17 cellular contexts compared by ENCODE assay signal in the genomic region with DNA sequence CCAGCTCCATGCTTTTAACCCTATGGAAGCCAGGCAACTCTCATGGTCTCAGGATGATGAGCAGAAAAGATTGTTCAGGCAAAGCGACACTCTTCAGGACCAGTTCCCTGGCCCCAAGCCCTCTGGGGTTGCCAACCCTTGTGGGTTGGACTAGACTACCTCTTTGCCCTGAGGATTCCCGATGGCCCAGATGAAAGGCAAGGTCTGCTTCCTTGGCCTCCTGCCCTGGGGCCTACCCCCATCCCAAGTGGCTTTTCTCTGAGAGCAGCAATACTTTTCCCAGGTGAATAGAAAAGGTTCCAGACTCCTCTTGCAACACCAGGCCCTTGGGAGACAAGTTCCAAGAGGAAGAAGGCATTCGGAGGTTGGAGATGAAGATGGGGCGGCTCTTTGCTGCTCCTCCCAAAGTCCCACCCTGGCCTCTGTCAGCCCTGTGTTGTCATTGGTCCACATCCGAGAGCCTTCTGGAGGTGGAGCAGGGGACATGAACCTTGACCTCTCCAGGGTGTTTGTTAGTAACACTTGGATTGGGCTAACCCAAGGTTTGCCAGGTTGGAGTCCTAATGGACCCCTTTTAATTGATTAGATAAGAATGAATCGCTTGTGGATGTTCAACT.
A peak's percentile ranks its signal among the peaks of the same experiment; 100 is the strongest.
DNase-seq lines count a peak whose midpoint lies in the region; ATAC-seq and TF ChIP-seq lines count a peak whose summit lies in the region.
"Had no signal": no experiment of that assay in that cellular context is flagged by ENCODE, and none has a peak within 500 bp of the region (broad histone marks: within the 10 kb centered on the region; RNA-seq: fewer than 3 reads in every experiment).

No MANE protein-coding gene starts in this region.

- no peaks in the 10 kb centered on the region for H3K9me3 ChIP-seq in GM23248 (ENCODE audit: low read depth)
- no peaks in the 10 kb centered on the region for H3K9me3 ChIP-seq in adipocyte (ENCODE audit: control insufficient read depth, low read length)
- H3K9me3 ChIP-seq in right lobe of liver, result no peaks in the 10 kb centered on the region
- H3K9me3 ChIP-seq in gastrocnemius medialis, result no peaks in the 10 kb centered on the region
- H3K9me3 ChIP-seq in CD4-positive, alpha-beta memory T cell (ENCODE audit: control insufficient read depth in 1 of 2, low read length in 2 of 2), result no peaks in the 10 kb centered on the region
- H3K9me3 ChIP-seq: adrenal gland, left lung had no signal

- peaks cover 14 to 25% (median 19%) of the 10 kb centered on the region in 4 donors for H3K4me1 Mint-ChIP-seq in CD4-positive, alpha-beta memory T cell
- H3K4me1 Mint-ChIP-seq in stimulated activated effector memory CD8-positive, alpha-beta T cell treated with anti-CD3 and anti-CD28 coated beads, Interleukin-12 subunit alpha, Interleukin-12 subunit beta, amount 100 ng/mL, for 72 hours, result peaks cover 30% of the 10 kb centered on the region

- intact Hi-C loops in right lobe of liver (cut with DNase I), result loop anchor here (5.0 to 10.0 kb wide), 2 partner anchors 79 to 207 kb away; partner anchors contain the start of gene SAMD4A (in 1 of the 2)
- intact Hi-C loops in gastrocnemius medialis (cut with DNase I; ENCODE audit: low total_unique reads), result loop anchor here (2.0 to 5.0 kb wide), 4 partner anchors 36 to 119 kb away; no protein-coding TSS in a partner anchor
- intact Hi-C loops in CD4-positive, alpha-beta memory T cell (cut with micrococcal nuclease), result loop anchor here (2.0 to 10.0 kb wide), 5 partner anchors 39 to 1474 kb away; partner anchors contain the start of genes CNIH1 and GMFB

- H2AFZ ChIP-seq in GM23248, result no peak overlapping the region

- WGBS in GM23248 (ENCODE audit: low coverage in 1 of 2, low lambda C conversion rate in 2 of 2, missing lambda C conversion rate in 2 of 2), 2 experiments, result 76 to 81% methylated on average over 6 of the region's 6 CpGs
- 34% methylated on average over 3 of the region's 6 CpGs for WGBS in right lobe of liver (ENCODE audit: insufficient coverage, low coverage, low lambda C conversion rate, missing lambda C conversion rate)

- in situ Hi-C loops in GM23248 (cut with MboI), result loop anchor here (10.0 kb wide), 1 partner anchor 207 kb away; the partner anchor contains the start of gene SAMD4A
- in situ Hi-C loops in gastrocnemius medialis (cut with MboI; ENCODE audit: low sequenced_read_pairs in 4 of 4), result loop anchor here (5.0 to 10.0 kb wide), 5 partner anchors 77 to 207 kb away; partner anchors contain the start of gene SAMD4A (in 1 of the 4)
- in situ Hi-C loops in G401 (cut with HindIII; ENCODE audit: low sequenced_read_pairs), result no loop called here

- H3K36me3 ChIP-seq in GM23248 (ENCODE audit: low read depth) (peaks cover 13% of the 10 kb centered on the region), adipocyte (ENCODE audit: control insufficient read depth, insufficient read depth, low read length, severe bottlenecking) (peaks cover 59% of the 10 kb centered on the region), right lobe of liver (peaks cover 0 to 25% (median 4%) of the 10 kb centered on the region in 4 donors), gastrocnemius medialis (no peaks in the 10 kb centered on the region)
- no peaks in the 10 kb centered on the region for H3K36me3 ChIP-seq in CD4-positive, alpha-beta memory T cell (ENCODE audit: insufficient read depth, low read length)
- H3K36me3 ChIP-seq: adrenal gland had no signal

- ATAC-seq in right lobe of liver (peak; percentile 4 to 63 (median 47)), gastrocnemius medialis (no peak)
- no peak for ATAC-seq in stimulated activated effector memory CD8-positive, alpha-beta T cell treated with anti-CD3 and anti-CD28 coated beads, Interleukin-12 subunit alpha, Interleukin-12 subunit beta, amount 100 ng/mL, for 72 hours
- ATAC-seq: foreskin keratinocyte, left lung had no signal

- H3K9ac ChIP-seq in GM23248 (peak overlapping the region; percentile 88), adipocyte (ENCODE audit: low read length) (peak overlapping the region; percentile 81)

- no peak overlapping the region for H3K4me3 Mint-ChIP-seq in CD4-positive, alpha-beta memory T cell
- H3K4me3 Mint-ChIP-seq in stimulated activated effector memory CD8-positive, alpha-beta T cell treated with anti-CD3 and anti-CD28 coated beads, Interleukin-12 subunit alpha, Interleukin-12 subunit beta, amount 100 ng/mL, for 72 hours, result no peak overlapping the region
- H3K4me3 Mint-ChIP-seq: nephron progenitor cell had no signal

- H3K27me3 ChIP-seq in GM23248 (replicated peaks; ENCODE audit: insufficient read depth) (no peaks in the 10 kb centered on the region), adipocyte (replicated peaks; ENCODE audit: control insufficient read depth, insufficient read depth, low read length) (no peaks in the 10 kb centered on the region), right lobe of liver (no peaks in the 10 kb centered on the region), gastrocnemius medialis (no peaks in the 10 kb centered on the region)
- no peaks in the 10 kb centered on the region for H3K27me3 ChIP-seq in CD4-positive, alpha-beta memory T cell (ENCODE audit: insufficient read depth, low read length)
- H3K27me3 ChIP-seq: adrenal gland, foreskin keratinocyte, left lung had no signal

- peaks cover 1 to 3% of the 10 kb centered on the region in 2 donors for H3K27me3 Mint-ChIP-seq in CD4-positive, alpha-beta memory T cell

- POLR2A ChIA-PET in CD4-positive, alpha-beta memory T cell (lab: Charles Lee; ENCODE audit: partially characterized antibody), result interaction anchor here (6.4 kb wide), 1 partner anchor 206 kb away, joined by 62 read pairs; the partner anchor contains the start of gene SAMD4A

- no peaks in the 10 kb centered on the region for H3K9me2 ChIP-seq in GM23248 (ENCODE audit: insufficient read depth)

- peaks cover 54% of the 10 kb centered on the region for H3F3A ChIP-seq in GM23248 (ENCODE audit: insufficient read depth)

- H3K4me1 ChIP-seq in GM23248 (ENCODE audit: insufficient read depth) (peaks cover 39% of the 10 kb centered on the region), adipocyte (ENCODE audit: control insufficient read depth, insufficient read depth, low read length) (peaks cover 34% of the 10 kb centered on the region), right lobe of liver (peaks cover 0 to 27% (median 6%) of the 10 kb centered on the region in 4 donors), gastrocnemius medialis (peaks cover 66 to 68% of the 10 kb centered on the region in 2 donors)
- peaks cover 22% of the 10 kb centered on the region for H3K4me1 ChIP-seq in CD4-positive, alpha-beta memory T cell (ENCODE audit: insufficient read depth, low read length)

- TF ChIP-seq CTCF in right lobe of liver (IDR thresholded peaks at IDR 0.05) (no peak), gastrocnemius medialis (IDR thresholded peaks at IDR 0.05 in 4 of 5, conservative IDR thresholded peaks at IDR 0.05 in 1 of 5) (no peak)

- H3K4me3 ChIP-seq in GM23248 (no peak overlapping the region; the same call in 1 of the 2 replicates), adipocyte (ENCODE audit: low read length) (peak overlapping the region; percentile 8), right lobe of liver (no peak overlapping the region), gastrocnemius medialis (no peak overlapping the region)
- H3K4me3 ChIP-seq in CD4-positive, alpha-beta memory T cell (ENCODE audit: low read length in 2 of 2), result no peak overlapping the region
- H3K4me3 ChIP-seq: adrenal gland, left lung had no signal

- H3K36me3 Mint-ChIP-seq in CD4-positive, alpha-beta memory T cell, result no peaks in the 10 kb centered on the region
- peaks cover 15% of the 10 kb centered on the region for H3K36me3 Mint-ChIP-seq in stimulated activated effector memory CD8-positive, alpha-beta T cell treated with anti-CD3 and anti-CD28 coated beads, Interleukin-12 subunit alpha, Interleukin-12 subunit beta, amount 100 ng/mL, for 72 hours

- H3K27ac Mint-ChIP-seq in CD4-positive, alpha-beta memory T cell, result peak overlapping the region in 1 of 7 donors; percentile 19
- no peak overlapping the region for H3K27ac Mint-ChIP-seq in stimulated activated effector memory CD8-positive, alpha-beta T cell treated with anti-CD3 and anti-CD28 coated beads, Interleukin-12 subunit alpha, Interleukin-12 subunit beta, amount 100 ng/mL, for 72 hours
- H3K27ac Mint-ChIP-seq: nephron progenitor cell had no signal

- no peaks in the 10 kb centered on the region for H4K20me1 ChIP-seq in GM23248 (ENCODE audit: insufficient read depth)

- DNase-seq in GM23248, result no peak
- DNase-seq in adipocyte (ENCODE audit: low read depth), result no peak
- DNase-seq in right lobe of liver, result peak in 1 of 3 donors; percentile 57
- DNase-seq in gastrocnemius medialis, result peak in 1 of 2 donors; percentile 37
- DNase-seq in CD4-positive, alpha-beta memory T cell, result no peak
- no peak for DNase-seq in stimulated activated effector memory CD8-positive, alpha-beta T cell treated with anti-CD3 and anti-CD28 coated beads, Interleukin-12 subunit alpha, Interleukin-12 subunit beta, amount 100 ng/mL, for 72 hours (ENCODE audit: low spot score in 2 of 2)
- DNase-seq in GM19240 (ENCODE audit: insufficient read length, low spot score), result no peak
- DNase-seq in G401 (ENCODE audit: low spot score), result no peak
- DNase-seq: activated CD8-positive, alpha-beta memory T cell treated with anti-CD3 and anti-CD28 coated beads for 24 hours; adrenal gland; Calu3; cerebellar nuclear complex; foreskin keratinocyte; left lung; NCI-H1930; NCI-H510A; nephron progenitor cell had no signal

- CTCF ChIA-PET in CD4-positive, alpha-beta memory T cell (lab: Charles Lee; ENCODE audit: partially characterized antibody), result interaction anchor here (1.3 to 6.8 kb wide), 2 partner anchors 206 to 207 kb away, joined by 5 to 245 read pairs; partner anchors contain the start of gene SAMD4A

- H3K27ac ChIP-seq in GM23248 (peak overlapping the region; percentile 99), right lobe of liver (peak overlapping the region in 1 of 3 donors; percentile 18), gastrocnemius medialis (peak overlapping the region; percentile 83 to 94 (median 88))
- H3K27ac ChIP-seq in CD4-positive, alpha-beta memory T cell (ENCODE audit: low read depth, low read length), result no peak overlapping the region

- 0 out of 2 replicates have a peak, but pooled peaks cover 6% of the 10 kb centered on the region for H3K79me2 ChIP-seq in GM23248 (ENCODE audit: insufficient read depth)

- no peak for TF ChIP-seq POLR2A in right lobe of liver (IDR thresholded peaks at IDR 0.05)
- TF ChIP-seq POLR2A in gastrocnemius medialis (IDR thresholded peaks at IDR 0.05), result no peak

- H3K4me2 ChIP-seq in GM23248 (ENCODE audit: unreplicated experiment), result peak overlapping the region; percentile 89

- no peaks in the 10 kb centered on the region for H3K9me3 Mint-ChIP-seq in CD4-positive, alpha-beta memory T cell
- H3K9me3 Mint-ChIP-seq in stimulated activated effector memory CD8-positive, alpha-beta T cell treated with anti-CD3 and anti-CD28 coated beads, Interleukin-12 subunit alpha, Interleukin-12 subunit beta, amount 100 ng/mL, for 72 hours, result no peaks in the 10 kb centered on the region
- H3K9me3 Mint-ChIP-seq: nephron progenitor cell had no signal

Comparison
In these comparisons a context has a peak if more than half of its experiments do, and no peak if none do; other contexts are left out.
1. ATAC-seq: peak in right lobe of liver (4 of 4); none in gastrocnemius medialis (0 of 2) and stimulated activated effector memory CD8-positive, alpha-beta T cell treated with anti-CD3 and anti-CD28 coated beads, Interleukin-12 subunit alpha, Interleukin-12 subunit beta, amount 100 ng/mL, for 72 hours (single experiment).